8 cellular contexts compared by ENCODE assay signal in the genomic region with DNA sequence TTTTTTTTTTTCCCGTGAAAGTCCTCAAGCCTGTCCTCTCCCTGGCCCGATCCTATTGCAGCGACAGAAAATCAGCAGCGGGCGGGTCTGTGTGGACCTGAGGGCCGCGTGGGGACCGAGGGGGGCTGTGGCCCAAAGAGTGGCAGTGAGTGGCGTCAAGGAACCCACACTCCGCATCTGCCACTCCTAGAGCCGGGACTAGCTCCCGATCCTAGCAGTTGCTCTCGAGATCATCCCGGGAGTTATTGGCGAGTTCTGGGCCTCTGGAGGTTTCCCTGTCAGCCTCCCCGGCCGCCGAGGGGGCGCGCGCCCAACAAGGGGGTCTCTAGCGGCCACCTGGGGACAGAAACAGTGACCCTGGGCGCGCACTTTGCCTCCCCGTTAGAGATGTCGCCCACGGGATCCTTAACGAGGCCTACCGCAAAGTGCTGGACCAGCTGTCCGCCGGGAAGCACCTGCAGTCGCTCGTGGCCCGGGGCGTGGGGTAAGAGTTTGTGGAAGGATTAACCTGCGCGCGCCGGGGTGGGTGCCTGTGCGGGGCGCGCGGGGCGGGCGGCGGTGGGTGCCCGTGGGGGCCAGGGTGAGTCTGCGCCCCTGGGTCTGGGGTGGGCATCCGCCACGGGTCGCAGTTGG. TPM values are rescaled to one million over a fixed set of nuclear protein-coding genes. Genes with fewer than 3 reads are reported as not detected.
DNase-seq lines count a peak whose midpoint lies in the region; ATAC-seq and TF ChIP-seq lines count a peak whose summit lies in the region.

No MANE protein-coding gene starts in this region.

- no peak overlapping the region for H3K27ac Mint-ChIP-seq in H9
- H3K27ac Mint-ChIP-seq in naive thymus-derived CD4-positive, alpha-beta T cell = no peak overlapping the region

- H3K4me1 Mint-ChIP-seq in H9 = peaks cover 28 to 39% of the 10 kb centered on the region in 2 experiments
- peaks cover 6 to 27% (median 19%) of the 10 kb centered on the region in 7 donors for H3K4me1 Mint-ChIP-seq in naive thymus-derived CD4-positive, alpha-beta T cell

- H3K9ac ChIP-seq in H9 (ENCODE audit: extremely low read depth, insufficient read length, low read length) (no peak overlapping the region), Karpas-422 (ENCODE audit: low read length) (no peak overlapping the region)

- H2BK120ac ChIP-seq in H9 (ENCODE audit: low read depth, low read length, poor library complexity, severe bottlenecking) = no peak overlapping the region

- intact Hi-C loops in naive thymus-derived CD4-positive, alpha-beta T cell (cut with micrococcal nuclease) = no loop called here

- H3K9me3 Mint-ChIP-seq in H9 = peaks cover 0 to 3% of the 10 kb centered on the region in 2 experiments; a peak in 3 of 5 replicates
- H3K9me3 Mint-ChIP-seq in naive thymus-derived CD4-positive, alpha-beta T cell = peaks cover 0 to 23% (median 9%) of the 10 kb centered on the region in 11 donors

- H2BK20ac ChIP-seq in H9 (ENCODE audit: low read depth, low read length, poor library complexity, severe bottlenecking) = no peak overlapping the region

- H2AFZ ChIP-seq in H9 (ENCODE audit: low read length) (no peak overlapping the region), Karpas-422 (ENCODE audit: low read length) (no peak overlapping the region)

- H3T11ph ChIP-seq in H9 (ENCODE audit: low read length) = no peak overlapping the region

- H3K9me3 ChIP-seq in H9 (ENCODE audit: control insufficient read depth, low read depth, low read length) = no peaks in the 10 kb centered on the region
- no peaks in the 10 kb centered on the region for H3K9me3 ChIP-seq in naive thymus-derived CD4-positive, alpha-beta T cell (ENCODE audit: control insufficient read depth in 2 of 3, low read length in 3 of 3)
- H3K9me3 ChIP-seq in Karpas-422 (ENCODE audit: low read length) = peaks cover 5% of the 10 kb centered on the region; the same call in 1 of the 2 replicates

- H4K91ac ChIP-seq in H9 (ENCODE audit: insufficient read length, low read depth, low read length) = no peak overlapping the region

- H2BK15ac ChIP-seq in H9 (ENCODE audit: low read depth, low read length) = no peak overlapping the region; the same call in 1 of the 2 replicates

- H3K36me3 ChIP-seq in naive thymus-derived CD4-positive, alpha-beta T cell (ENCODE audit: control insufficient read depth in 2 of 3, insufficient read depth in 3 of 3, low read length in 3 of 3) = no peaks in the 10 kb centered on the region
- H3K36me3 ChIP-seq in Karpas-422 (ENCODE audit: insufficient read depth, low read length) = no peaks in the 10 kb centered on the region

- H4K20me1 ChIP-seq in H9 (ENCODE audit: control insufficient read depth, insufficient read depth, insufficient read length) (no peaks in the 10 kb centered on the region), Karpas-422 (ENCODE audit: insufficient read depth, low read depth, low read length) (no peaks in the 10 kb centered on the region)

- H3K4me1 ChIP-seq in H9 (ENCODE audit: insufficient read depth, low read length) = no peaks in the 10 kb centered on the region
- peaks cover 5 to 22% of the 10 kb centered on the region in 2 donors for H3K4me1 ChIP-seq in naive thymus-derived CD4-positive, alpha-beta T cell (ENCODE audit: control insufficient read depth in 2 of 2, insufficient read depth in 2 of 2, low read length in 2 of 2)
- no peaks in the 10 kb centered on the region for H3K4me1 ChIP-seq in Karpas-422 (ENCODE audit: low read length)

- WGBS in H9 (ENCODE audit: extremely low coverage, insufficient read length, low lambda C conversion rate) = no CpG with 5 or more reads among the region's 51 CpGs

- H3K27me3 ChIP-seq in H9 (ENCODE audit: insufficient read depth, low read length) (peaks cover 79% of the 10 kb centered on the region), Karpas-422 (ENCODE audit: low read length) (no peaks in the 10 kb centered on the region)
- peaks cover 0 to 25% of the 10 kb centered on the region in 2 donors for H3K27me3 ChIP-seq in naive thymus-derived CD4-positive, alpha-beta T cell (ENCODE audit: control insufficient read depth in 2 of 2, insufficient read depth in 2 of 2, low read length in 2 of 2)

- TF ChIP-seq CTCF in 22Rv1 (IDR thresholded peaks at IDR 0.05) = no peak
- TF ChIP-seq CTCF in H9 (conservative IDR thresholded peaks at IDR 0.05) = no peak
- TF ChIP-seq CTCF in choroid plexus epithelial cell (conservative IDR thresholded peaks at IDR 0.05; ENCODE audit: low read depth, low read length) = no peak

- H3K56ac ChIP-seq in H9 (ENCODE audit: insufficient read length, low read depth, low read length) = no peak overlapping the region

- peaks cover 33% of the 10 kb centered on the region for H3K23me2 ChIP-seq in H9 (ENCODE audit: insufficient read length, low read depth, low read length, poor library complexity, severe bottlenecking)

- H3K4ac ChIP-seq in H9 (ENCODE audit: low read depth, low read length) = no peak overlapping the region

- peak overlapping the region; percentile 23 for H3K4me3 ChIP-seq in choroid plexus epithelial cell (ENCODE audit: low read depth, low read length)
- peak overlapping the region; percentile 45 for H3K4me3 ChIP-seq in naive thymus-derived CD4-positive, alpha-beta T cell (ENCODE audit: low read length)
- no peak overlapping the region for H3K4me3 ChIP-seq in Karpas-422 (ENCODE audit: low read length)

- peaks cover 99% of the 10 kb centered on the region for H3K27me3 Mint-ChIP-seq in H9 (ENCODE audit: low read depth)
- H3K27me3 Mint-ChIP-seq in naive thymus-derived CD4-positive, alpha-beta T cell = peaks cover 69 to 84% (median 74%) of the 10 kb centered on the region in 5 donors

- H3K27ac ChIP-seq in 22Rv1 = peak overlapping the region; percentile 76
- H3K27ac ChIP-seq in H9 (ENCODE audit: insufficient read length, low read depth, low read length) = no peak overlapping the region
- no peak overlapping the region for H3K27ac ChIP-seq in naive thymus-derived CD4-positive, alpha-beta T cell (ENCODE audit: low read depth, low read length)
- H3K27ac ChIP-seq in Karpas-422 (ENCODE audit: low read length) = no peak overlapping the region

- H3K4me2 ChIP-seq in H9 (ENCODE audit: insufficient read depth, insufficient read length, low read length) (peak overlapping the region; percentile 93), Karpas-422 (ENCODE audit: low read depth, low read length, poor library complexity, severe bottlenecking) (no peak overlapping the region)

- no peak overlapping the region for H2BK12ac ChIP-seq in H9 (ENCODE audit: insufficient read length, low read depth, low read length)

- no peaks in the 10 kb centered on the region; a peak in 1 of 7 replicates for H3K36me3 Mint-ChIP-seq in H9 (ENCODE audit: insufficient read depth in 1 of 3, low read depth in 3 of 3)
- H3K36me3 Mint-ChIP-seq in naive thymus-derived CD4-positive, alpha-beta T cell = peaks cover 0 to 8% (median 0%) of the 10 kb centered on the region in 5 donors

- no peaks in the 10 kb centered on the region for H3K79me1 ChIP-seq in H9 (ENCODE audit: insufficient read depth, low read depth, low read length, poor library complexity, severe bottlenecking)

- DNase-seq in H9 (peak; percentile 34), choroid plexus epithelial cell (ENCODE audit: low read depth) (no peak), anterior cingulate cortex (lab: John Stamatoyannopoulos, UW) (no peak), SHP77 treated with DMSO at 0.1 percent for 48 hours (lab: John Stamatoyannopoulos, UW) (no peak), occipital lobe (lab: John Stamatoyannopoulos, UW) (no peak), Karpas-422 (no peak)
- no peak for DNase-seq in naive thymus-derived CD4-positive, alpha-beta T cell

- no peak overlapping the region for H3K14ac ChIP-seq in H9 (ENCODE audit: insufficient read depth, low read length)

- ATAC-seq in naive thymus-derived CD4-positive, alpha-beta T cell = no peak

- H3K9me2 ChIP-seq in Karpas-422 (replicated peaks; ENCODE audit: insufficient read depth, low read length) = no peaks in the 10 kb centered on the region

- H2BK5ac ChIP-seq in H9 (ENCODE audit: insufficient read length, low read length) = no peak overlapping the region

- H4K8ac ChIP-seq in H9 (replicated peaks; ENCODE audit: insufficient read length, low read depth, low read length) = no peak overlapping the region

- no peaks in the 10 kb centered on the region for H3K79me2 ChIP-seq in H9 (ENCODE audit: insufficient read depth, low read length)
- H3K79me2 ChIP-seq in Karpas-422 (ENCODE audit: low read length) = no peaks in the 10 kb centered on the region

- no peak overlapping the region for H3K23ac ChIP-seq in H9 (ENCODE audit: insufficient read length, low read depth, low read length)

- H3K4me3 Mint-ChIP-seq in H9 = peak overlapping the region; percentile 34 to 73
- H3K4me3 Mint-ChIP-seq in naive thymus-derived CD4-positive, alpha-beta T cell = peak overlapping the region in 9 of 10 donors; percentile 55 to 86 (median 74)

- POLR2A ChIA-PET in naive thymus-derived CD4-positive, alpha-beta T cell (lab: Charles Lee) = no interaction called here

- CTCF ChIA-PET in naive thymus-derived CD4-positive, alpha-beta T cell (lab: Charles Lee) = no interaction called here

- H3K18ac ChIP-seq in H9 (ENCODE audit: insufficient read length, low read depth, low read length) = no peak overlapping the region

- H4K5ac ChIP-seq in H9 (ENCODE audit: insufficient read length, low read depth, low read length) = no peak overlapping the region

- H2AK5ac ChIP-seq in H9 (ENCODE audit: insufficient read length, low read length) = no peak overlapping the region

RNA-seq across cellular contexts. Expression of a gene that starts 3.3 kb away (rescaled TPM):
- total RNA-seq in H9 (2021) (not detected in 2 replicates), occipital lobe (6.4 TPM)
- under 1 TPM in 2 of 5 experiments, not detected in 3; 0.34 TPM for total RNA-seq in naive thymus-derived CD4-positive, alpha-beta T cell
- polyA plus RNA-seq in naive thymus-derived CD4-positive, alpha-beta T cell = not detected
- not detected in 2 replicates for total RNA-seq in Karpas-422 (2014; rRNA removed; shearing (Covaris generic); ENCODE audit: low replicate concordance)
